Comparison of ENCODE assay signal across 33 cellular contexts in the genomic region with DNA sequence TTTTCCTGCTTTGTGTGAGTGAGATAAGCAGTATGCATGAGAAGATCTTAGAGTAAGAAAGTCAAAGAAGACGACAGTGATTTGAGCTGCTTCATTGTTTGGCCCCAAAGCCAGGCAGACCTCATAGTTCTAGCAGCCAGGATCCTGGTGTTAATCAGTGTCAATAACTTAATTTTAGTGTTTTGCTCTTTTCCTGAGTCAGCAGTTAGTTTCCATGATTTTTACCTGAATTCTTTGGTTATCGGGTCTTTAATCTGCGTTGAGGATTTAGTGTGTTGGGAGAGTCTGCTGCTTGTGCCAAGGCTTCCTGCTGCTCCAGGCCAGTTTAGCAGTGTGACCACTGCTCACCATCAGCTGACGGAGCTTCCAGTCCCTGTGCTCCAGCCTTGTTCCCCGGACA.
"Had no signal": no experiment of that assay in that cellular context is flagged by ENCODE, and none has a peak within 500 bp of the region (broad histone marks: within the 10 kb centered on the region; RNA-seq: fewer than 3 reads in every experiment).

No MANE protein-coding gene starts in this region.

- H3K27ac Mint-ChIP-seq: activated CD4-positive, alpha-beta memory T cell treated with anti-CD3 and anti-CD28 coated beads for 36 hours; activated CD4-positive, alpha-beta T cell treated with anti-CD3 and anti-CD28 coated beads for 36 hours; activated CD4-positive, alpha-beta T cell treated with anti-CD3 and anti-CD28 coated beads, Interleukin-2, amount 10 ng/mL, durations not matched to agents 24 days and 14 days; activated CD8-positive, alpha-beta memory T cell treated with anti-CD3 and anti-CD28 coated beads, Interleukin-2, amount 10 ng/mL, durations not matched to agents 7 days and 5 days; activated CD8-positive, alpha-beta T cell treated with anti-CD3 and anti-CD28 coated beads, Interleukin-2, amount 10 ng/mL, durations not matched to agents 7 days and 5 days; activated naive CD4-positive, alpha-beta T cell treated with anti-CD3 and anti-CD28 coated beads, Interleukin-2, amount 10 ng/mL, durations not matched to agents 7 days and 5 days; activated naive CD4-positive, alpha-beta T cell treated with anti-CD3 and anti-CD28 coated beads, Interleukin-2, amount 50 U/mL, for 72 hours; activated naive CD8-positive, alpha-beta T cell treated with anti-CD3 and anti-CD28 coated beads, Interleukin-2, amount 10 ng/mL, durations not matched to agents 7 days and 5 days; activated T-cell treated with anti-CD3 and anti-CD28 coated beads, Interleukin-2, amount 50 U/mL, for 24 hours; activated T-cell treated with anti-CD3 and anti-CD28 coated beads, Interleukin-2, amount 50 U/mL, for 72 hours; brain; dendritic cell treated with granulocyte-macrophage colony-stimulating factor and Interleukin-4, amounts not matched to agents 40 ng/mL and 50 ng/mL, for 4 days; T-helper 17 cell; T-helper 2 cell treated with Interferon-gamma antibody and Interleukin-4, amounts not matched to agents 5 μg/mL and 100 μg/mL, for 36 hours had no signal

- H3K36me3 ChIP-seq: ascending aorta, breast epithelium, cardiac muscle cell, esophagus muscularis mucosa, gastrocnemius medialis had no signal

- H3K4me3 ChIP-seq: ascending aorta, breast epithelium, cardiac muscle cell, coronary artery, dorsolateral prefrontal cortex, esophagus muscularis mucosa, gastrocnemius medialis had no signal

- H3K4me1 Mint-ChIP-seq: activated CD4-positive, alpha-beta T cell treated with anti-CD3 and anti-CD28 coated beads for 36 hours; activated CD4-positive, alpha-beta T cell treated with anti-CD3 and anti-CD28 coated beads, Interleukin-2, amount 10 ng/mL, durations not matched to agents 24 days and 14 days; activated CD8-positive, alpha-beta memory T cell treated with anti-CD3 and anti-CD28 coated beads, Interleukin-2, amount 10 ng/mL, durations not matched to agents 7 days and 5 days; activated naive CD4-positive, alpha-beta T cell treated with anti-CD3 and anti-CD28 coated beads, Interleukin-2, amount 10 ng/mL, durations not matched to agents 7 days and 5 days; activated naive CD8-positive, alpha-beta T cell treated with anti-CD3 and anti-CD28 coated beads, Interleukin-2, amount 10 ng/mL, durations not matched to agents 7 days and 5 days; brain; central memory CD8-positive, alpha-beta T cell; T-helper 17 cell had no signal

- DNase-seq: activated CD4-positive, alpha-beta memory T cell treated with anti-CD3 and anti-CD28 coated beads for 36 hours; activated CD4-positive, alpha-beta T cell treated with anti-CD3 and anti-CD28 coated beads for 36 hours; activated CD4-positive, alpha-beta T cell treated with anti-CD3 and anti-CD28 coated beads, Interleukin-2, amount 10 ng/mL, durations not matched to agents 24 days and 14 days; activated CD4-positive, CD25-positive, alpha-beta regulatory T cell; activated CD4-positive, CD25-positive, alpha-beta regulatory T cell treated with anti-CD3 and anti-CD28 coated beads, Interleukin-2, amount 50 U/mL, for 72 hours; activated CD8-positive, alpha-beta memory T cell treated with anti-CD3 and anti-CD28 coated beads, Interleukin-2, amount 10 ng/mL, durations not matched to agents 7 days and 5 days; activated CD8-positive, alpha-beta memory T cell treated with anti-CD3 and anti-CD28 coated beads, Interleukin-2, amount 50 U/mL, for 48 hours; activated CD8-positive, alpha-beta T cell treated with anti-CD3 and anti-CD28 coated beads, Interleukin-2, amount 10 ng/mL, durations not matched to agents 7 days and 5 days; activated gamma-delta T cell; activated naive CD4-positive, alpha-beta T cell; activated naive CD4-positive, alpha-beta T cell treated with anti-CD3 and anti-CD28 coated beads, Interleukin-2, amount 10 ng/mL, durations not matched to agents 7 days and 5 days; activated naive CD8-positive, alpha-beta T cell treated with anti-CD3 and anti-CD28 coated beads, Interleukin-2, amount 10 ng/mL, durations not matched to agents 7 days and 5 days; activated T-cell treated with anti-CD3 and anti-CD28 coated beads for 4 hours; activated T-cell treated with anti-CD3 and anti-CD28 coated beads, Interleukin-2, amount 50 U/mL, for 24 hours; activated T-cell treated with anti-CD3 and anti-CD28 coated beads, Interleukin-2, amount 50 U/mL, for 72 hours; dorsolateral prefrontal cortex; effector memory CD4-positive, alpha-beta T cell; erythroblast; foreskin keratinocyte; gastrocnemius medialis; glutamatergic neuron; T-helper 1 cell; T-helper 17 cell had no signal

- H3K27me3 ChIP-seq: ascending aorta, breast epithelium, cardiac muscle cell, dorsolateral prefrontal cortex, esophagus muscularis mucosa, foreskin keratinocyte, gastrocnemius medialis had no signal

- H3K9me3 ChIP-seq: ascending aorta, breast epithelium, esophagus muscularis mucosa, gastrocnemius medialis had no signal

- H3K36me3 Mint-ChIP-seq: activated CD4-positive, alpha-beta memory T cell treated with anti-CD3 and anti-CD28 coated beads for 36 hours; activated CD8-positive, alpha-beta memory T cell treated with anti-CD3 and anti-CD28 coated beads, Interleukin-2, amount 10 ng/mL, durations not matched to agents 7 days and 5 days; activated naive CD4-positive, alpha-beta T cell treated with anti-CD3 and anti-CD28 coated beads, Interleukin-2, amount 10 ng/mL, durations not matched to agents 7 days and 5 days; activated naive CD4-positive, alpha-beta T cell treated with anti-CD3 and anti-CD28 coated beads, Interleukin-2, amount 50 U/mL, for 72 hours; activated naive CD8-positive, alpha-beta T cell treated with anti-CD3 and anti-CD28 coated beads, Interleukin-2, amount 10 ng/mL, durations not matched to agents 7 days and 5 days had no signal

- H3K9me3 Mint-ChIP-seq: activated CD4-positive, alpha-beta memory T cell treated with anti-CD3 and anti-CD28 coated beads for 36 hours; activated CD4-positive, alpha-beta T cell treated with anti-CD3 and anti-CD28 coated beads, Interleukin-2, amount 10 ng/mL, durations not matched to agents 24 days and 14 days; activated naive CD4-positive, alpha-beta T cell treated with anti-CD3 and anti-CD28 coated beads, Interleukin-2, amount 10 ng/mL, durations not matched to agents 7 days and 5 days; activated naive CD4-positive, alpha-beta T cell treated with anti-CD3 and anti-CD28 coated beads, Interleukin-2, amount 50 U/mL, for 72 hours; activated naive CD8-positive, alpha-beta T cell treated with anti-CD3 and anti-CD28 coated beads, Interleukin-2, amount 10 ng/mL, durations not matched to agents 7 days and 5 days; activated T-cell treated with anti-CD3 and anti-CD28 coated beads, Interleukin-2, amount 50 U/mL, for 24 hours; activated T-cell treated with anti-CD3 and anti-CD28 coated beads, Interleukin-2, amount 50 U/mL, for 72 hours; dendritic cell treated with granulocyte-macrophage colony-stimulating factor and Interleukin-4, amounts not matched to agents 40 ng/mL and 50 ng/mL, for 4 days; T-helper 2 cell treated with Interferon-gamma antibody and Interleukin-4, amounts not matched to agents 5 μg/mL and 100 μg/mL, for 36 hours had no signal

- H3K4me1 ChIP-seq: ascending aorta, breast epithelium, esophagus muscularis mucosa, foreskin keratinocyte, gastrocnemius medialis had no signal

- H3K27ac ChIP-seq: ascending aorta, breast epithelium, cardiac muscle cell, coronary artery, dorsolateral prefrontal cortex, esophagus muscularis mucosa, foreskin keratinocyte, gastrocnemius medialis had no signal

- ATAC-seq: activated CD4-positive, alpha-beta T cell treated with anti-CD3 and anti-CD28 coated beads for 36 hours; activated CD8-positive, alpha-beta memory T cell treated with anti-CD3 and anti-CD28 coated beads, Interleukin-2, amount 10 ng/mL, durations not matched to agents 7 days and 5 days; activated CD8-positive, alpha-beta T cell treated with anti-CD3 and anti-CD28 coated beads, Interleukin-2, amount 10 ng/mL, durations not matched to agents 7 days and 5 days; activated naive CD4-positive, alpha-beta T cell treated with anti-CD3 and anti-CD28 coated beads, Interleukin-2, amount 50 U/mL, for 72 hours; activated T-cell treated with anti-CD3 and anti-CD28 coated beads, Interleukin-2, amount 50 U/mL, for 72 hours; foreskin keratinocyte; gastrocnemius medialis; T-helper 17 cell had no signal

- H3K4me3 Mint-ChIP-seq: activated CD4-positive, alpha-beta memory T cell treated with anti-CD3 and anti-CD28 coated beads for 36 hours; activated CD4-positive, alpha-beta T cell treated with anti-CD3 and anti-CD28 coated beads for 36 hours; activated CD4-positive, alpha-beta T cell treated with anti-CD3 and anti-CD28 coated beads, Interleukin-2, amount 10 ng/mL, durations not matched to agents 24 days and 14 days; activated CD8-positive, alpha-beta memory T cell treated with anti-CD3 and anti-CD28 coated beads, Interleukin-2, amount 10 ng/mL, durations not matched to agents 7 days and 5 days; activated CD8-positive, alpha-beta T cell treated with anti-CD3 and anti-CD28 coated beads, Interleukin-2, amount 10 ng/mL, durations not matched to agents 7 days and 5 days; activated naive CD4-positive, alpha-beta T cell treated with anti-CD3 and anti-CD28 coated beads, Interleukin-2, amount 10 ng/mL, durations not matched to agents 7 days and 5 days; activated naive CD8-positive, alpha-beta T cell treated with anti-CD3 and anti-CD28 coated beads, Interleukin-2, amount 10 ng/mL, durations not matched to agents 7 days and 5 days; activated T-cell treated with anti-CD3 and anti-CD28 coated beads, Interleukin-2, amount 50 U/mL, for 24 hours; activated T-cell treated with anti-CD3 and anti-CD28 coated beads, Interleukin-2, amount 50 U/mL, for 72 hours; brain; central memory CD8-positive, alpha-beta T cell; dendritic cell treated with granulocyte-macrophage colony-stimulating factor and Interleukin-4, amounts not matched to agents 40 ng/mL and 50 ng/mL, for 4 days; T-helper 17 cell; T-helper 2 cell treated with Interferon-gamma antibody and Interleukin-4, amounts not matched to agents 5 μg/mL and 100 μg/mL, for 36 hours had no signal

- H3K27me3 Mint-ChIP-seq: activated CD4-positive, alpha-beta memory T cell treated with anti-CD3 and anti-CD28 coated beads for 36 hours; activated CD4-positive, alpha-beta T cell treated with anti-CD3 and anti-CD28 coated beads for 36 hours; activated CD4-positive, alpha-beta T cell treated with anti-CD3 and anti-CD28 coated beads, Interleukin-2, amount 10 ng/mL, durations not matched to agents 24 days and 14 days; activated CD8-positive, alpha-beta memory T cell treated with anti-CD3 and anti-CD28 coated beads, Interleukin-2, amount 10 ng/mL, durations not matched to agents 7 days and 5 days; activated naive CD4-positive, alpha-beta T cell treated with anti-CD3 and anti-CD28 coated beads, Interleukin-2, amount 10 ng/mL, durations not matched to agents 7 days and 5 days; activated naive CD8-positive, alpha-beta T cell treated with anti-CD3 and anti-CD28 coated beads, Interleukin-2, amount 10 ng/mL, durations not matched to agents 7 days and 5 days; activated T-cell treated with anti-CD3 and anti-CD28 coated beads, Interleukin-2, amount 50 U/mL, for 24 hours; brain; central memory CD8-positive, alpha-beta T cell; dendritic cell treated with granulocyte-macrophage colony-stimulating factor and Interleukin-4, amounts not matched to agents 40 ng/mL and 50 ng/mL, for 4 days; T-helper 17 cell had no signal
